In the genomic region with DNA sequence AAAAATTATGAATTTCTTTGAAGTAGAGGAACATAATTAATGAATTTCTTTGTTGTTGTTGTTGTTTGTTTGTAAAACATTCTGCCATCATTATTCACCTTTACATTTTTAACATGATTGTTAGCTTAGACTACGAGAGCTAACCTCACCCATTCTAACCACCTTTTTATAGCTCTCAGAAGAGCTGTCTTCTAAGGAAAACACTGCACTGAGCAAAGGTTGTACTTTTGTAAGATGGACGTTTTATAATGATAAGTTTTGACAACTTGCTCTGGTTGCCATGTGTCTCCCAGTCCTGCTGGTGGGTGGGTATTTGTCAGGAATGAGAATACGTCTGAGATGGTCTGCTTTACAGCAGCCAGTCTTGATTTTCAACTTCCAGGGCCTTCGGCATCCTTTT, we compare ENCODE assay signal across 23 cellular contexts.
A peak's percentile ranks its signal among the peaks of the same experiment; 100 is the strongest.
DNase-seq lines count a peak whose midpoint lies in the region; ATAC-seq and TF ChIP-seq lines count a peak whose summit lies in the region.
"Had no signal": no experiment of that assay in that cellular context is flagged by ENCODE, and none has a peak within 500 bp of the region (broad histone marks: within the 10 kb centered on the region; RNA-seq: fewer than 3 reads in every experiment).

No MANE protein-coding gene starts in this region.

- no peaks in the 10 kb centered on the region for H3K79me2 ChIP-seq in osteoblast (ENCODE audit: insufficient read depth, low read length)

- no peaks in the 10 kb centered on the region for H4K20me1 ChIP-seq in osteoblast (ENCODE audit: insufficient read depth, low read length)

- no peaks in the 10 kb centered on the region for H3K9me3 ChIP-seq in osteoblast (ENCODE audit: low read depth, low read length)
- H3K9me3 ChIP-seq: right lobe of liver had no signal

- H3K27ac ChIP-seq in osteoblast (ENCODE audit: low read depth, low read length), result peak overlapping the region; percentile 74
- H3K27ac ChIP-seq: right lobe of liver had no signal

- peaks cover 4% of the 10 kb centered on the region for H3K4me1 Mint-ChIP-seq in activated CD4-positive, alpha-beta T cell treated with anti-CD3 and anti-CD28 coated beads, Interleukin-2, amount 10 ng/mL, durations not matched to agents 24 days and 14 days
- H3K4me1 Mint-ChIP-seq in glutamatergic neuron (ENCODE audit: low read depth, unreplicated experiment) (peaks cover 42% of the 10 kb centered on the region), type B pancreatic cell (ENCODE audit: unreplicated experiment) (peaks cover 64% of the 10 kb centered on the region)

- peak; percentile 44 for DNase-seq in activated CD4-positive, alpha-beta T cell treated with anti-CD3 and anti-CD28 coated beads, Interleukin-2, amount 10 ng/mL, durations not matched to agents 24 days and 14 days
- no peak for DNase-seq in activated CD4-positive, alpha-beta T cell treated with anti-CD3 and anti-CD28 coated beads, Interleukin-2, amount 50 U/mL, for 1 hour
- no peak for DNase-seq in glutamatergic neuron
- no peak for DNase-seq in osteoblast (ENCODE audit: insufficient read length, low spot score, missing footprints)
- DNase-seq in type B pancreatic cell (ENCODE audit: extremely low spot score, unreplicated experiment), result no peak
- DNase-seq in foreskin fibroblast, result no peak
- DNase-seq in NCI-H446 treated with DMSO at 0.1 percent for 48 hours (lab: John Stamatoyannopoulos, UW), result no peak
- DNase-seq: 8988T; activated CD8-positive, alpha-beta T cell treated with anti-CD3 and anti-CD28 coated beads, Interleukin-2, amount 10 ng/mL, durations not matched to agents 7 days and 5 days; activated gamma-delta T cell; DMS79; immature natural killer cell; Karpas-422; NCI-H1092; NCI-H2029 treated with DMSO at 0.1 percent for 48 hours; NCI-H345; occipital lobe; right lobe of liver; SHP77 treated with DMSO at 0.1 percent for 48 hours had no signal

- H3K27me3 ChIP-seq in osteoblast (ENCODE audit: insufficient read depth, low read length), result no peaks in the 10 kb centered on the region
- H3K27me3 ChIP-seq: right lobe of liver had no signal

- intact Hi-C loops in activated CD4-positive, alpha-beta T cell treated with anti-CD3 and anti-CD28 coated beads, Interleukin-2, amount 10 ng/mL, durations not matched to agents 24 days and 14 days (cut with micrococcal nuclease), result no loop called here

- peaks cover 3% of the 10 kb centered on the region for H3K27me3 Mint-ChIP-seq in activated CD4-positive, alpha-beta T cell treated with anti-CD3 and anti-CD28 coated beads, Interleukin-2, amount 10 ng/mL, durations not matched to agents 24 days and 14 days
- H3K27me3 Mint-ChIP-seq in glutamatergic neuron (ENCODE audit: unreplicated experiment) (no peaks in the 10 kb centered on the region), type B pancreatic cell (peaks cover 3% of the 10 kb centered on the region)
- H3K27me3 Mint-ChIP-seq: B cell had no signal

- H2AFZ ChIP-seq in osteoblast (ENCODE audit: low read length), result peak overlapping the region; percentile 47

- no peak overlapping the region for H3K4me3 ChIP-seq in osteoblast (ENCODE audit: insufficient read depth, low read length)
- no peak overlapping the region for H3K4me3 ChIP-seq in foreskin fibroblast (ENCODE audit: low read depth in 1 of 2, low read length in 2 of 2)
- H3K4me3 ChIP-seq: GM12878, right lobe of liver had no signal

- no peak overlapping the region for H3K4me3 Mint-ChIP-seq in activated CD4-positive, alpha-beta T cell treated with anti-CD3 and anti-CD28 coated beads, Interleukin-2, amount 10 ng/mL, durations not matched to agents 24 days and 14 days
- H3K4me3 Mint-ChIP-seq in glutamatergic neuron (ENCODE audit: unreplicated experiment), result peak overlapping the region; percentile 46
- peak overlapping the region; percentile 35 for H3K4me3 Mint-ChIP-seq in type B pancreatic cell
- H3K4me3 Mint-ChIP-seq: activated CD8-positive, alpha-beta T cell treated with anti-CD3 and anti-CD28 coated beads, Interleukin-2, amount 10 ng/mL, durations not matched to agents 7 days and 5 days; B cell; immature natural killer cell had no signal

- H3K4me1 ChIP-seq in osteoblast (ENCODE audit: insufficient read depth, low read length), result peaks cover 21% of the 10 kb centered on the region
- H3K4me1 ChIP-seq: right lobe of liver had no signal

- no peak overlapping the region for H3K4me2 ChIP-seq in osteoblast (ENCODE audit: insufficient read depth, low read length)

- H3K9me3 Mint-ChIP-seq in activated CD4-positive, alpha-beta T cell treated with anti-CD3 and anti-CD28 coated beads, Interleukin-2, amount 10 ng/mL, durations not matched to agents 24 days and 14 days, result no peaks in the 10 kb centered on the region
- H3K9me3 Mint-ChIP-seq in glutamatergic neuron (ENCODE audit: unreplicated experiment), result peaks cover 11% of the 10 kb centered on the region
- no peaks in the 10 kb centered on the region for H3K9me3 Mint-ChIP-seq in type B pancreatic cell
- H3K9me3 Mint-ChIP-seq: immature natural killer cell had no signal

- no peak for ATAC-seq in GM19328 (IDR thresholded peaks at IDR 0.05; ENCODE audit: unreplicated experiment)
- ATAC-seq: activated CD4-positive, CD25-positive, alpha-beta regulatory T cell treated with anti-CD3 and anti-CD28 coated beads, Interleukin-2, amount 50 U/mL, for 24 hours; activated CD8-positive, alpha-beta T cell treated with anti-CD3 and anti-CD28 coated beads, Interleukin-2, amount 10 ng/mL, durations not matched to agents 7 days and 5 days; GM12878 had no signal

- TF ChIP-seq CTCF in glutamatergic neuron (IDR thresholded peaks at IDR 0.05; ENCODE audit: partially characterized antibody, unreplicated experiment) (no peak), osteoblast (IDR thresholded peaks at IDR 0.05; ENCODE audit: extremely low read depth, low read depth, low read length) (no peak), type B pancreatic cell (conservative IDR thresholded peaks at IDR 0.05) (no peak), foreskin fibroblast (IDR thresholded peaks at IDR 0.05; ENCODE audit: low read depth, low read length) (no peak)

- H3K36me3 Mint-ChIP-seq in activated CD4-positive, alpha-beta T cell treated with anti-CD3 and anti-CD28 coated beads, Interleukin-2, amount 10 ng/mL, durations not matched to agents 24 days and 14 days (ENCODE audit: low read depth), result no peaks in the 10 kb centered on the region
- H3K36me3 Mint-ChIP-seq in glutamatergic neuron (ENCODE audit: unreplicated experiment) (no peaks in the 10 kb centered on the region), type B pancreatic cell (no peaks in the 10 kb centered on the region)

- no peaks in the 10 kb centered on the region for H3K36me3 ChIP-seq in osteoblast (ENCODE audit: insufficient read depth, low read length)
- H3K36me3 ChIP-seq: right lobe of liver had no signal

- H3K27ac Mint-ChIP-seq in activated CD4-positive, alpha-beta T cell treated with anti-CD3 and anti-CD28 coated beads, Interleukin-2, amount 10 ng/mL, durations not matched to agents 24 days and 14 days, result no peak overlapping the region
- H3K27ac Mint-ChIP-seq in glutamatergic neuron (ENCODE audit: unreplicated experiment) (peak overlapping the region; percentile 99), type B pancreatic cell (peak overlapping the region; percentile 72)
- H3K27ac Mint-ChIP-seq: B cell, immature natural killer cell had no signal
